Comparison of ENCODE assay signal across 8 cellular contexts in genomic region chr1:231338270-231339128, GRCh38. TPM values are rescaled to one million over a fixed set of nuclear protein-coding genes. Genes with fewer than 3 reads are reported as not detected.
DNase-seq lines count a peak whose midpoint lies in the region; ATAC-seq and TF ChIP-seq lines count a peak whose summit lies in the region.

Gene SPRTN (plus strand): TSS chr1:231338293. CDS start chr1:231338384, 91 bp downstream.

- H3K4me3 ChIP-seq in HUES64 (ENCODE audit: low read length), result peak within 1 kb of the TSS; percentile 87

- BruUV-seq in Calu3 (replicated peaks; lab: Mats Ljungman, UMichigan), result TSS peak; percentile 81

- intact Hi-C loops in Calu3 (cut with micrococcal nuclease; ENCODE audit: unreplicated experiment), result loop anchor here (5.0 kb wide), 1 partner anchor 471 kb away; the partner anchor contains the start of gene C1orf198
- intact Hi-C loops in left ventricle myocardium superior (cut with micrococcal nuclease), result no loop called here

- H3K9me3 Mint-ChIP-seq in Calu3 (ENCODE audit: low read depth, unreplicated experiment), result no peaks in the 10 kb centered on the region
- H3K9me3 Mint-ChIP-seq in activated naive CD4-positive, alpha-beta T cell treated with anti-CD3 and anti-CD28 coated beads, Interleukin-2, amount 50 U/mL, for 72 hours, result no peaks in the 10 kb centered on the region

- H3K27ac ChIP-seq in HUES64 (ENCODE audit: low read depth, low read length), result peak within 1 kb of the TSS; percentile 97

- peak within 1 kb of the TSS; percentile 100 for H3K4me3 Mint-ChIP-seq in Calu3 (ENCODE audit: low read depth, unreplicated experiment)

- WGBS in HUES64, result 4% methylated on average over 43 of the region's 43 CpGs

- H3K27me3 Mint-ChIP-seq in Calu3 (ENCODE audit: unreplicated experiment), result no peaks in the 10 kb centered on the region

- H3K36me3 ChIP-seq in HUES64 (ENCODE audit: insufficient read depth, low read length), result peaks cover 24% of the 10 kb centered on the region

- H3K9me3 ChIP-seq in HUES64 (ENCODE audit: insufficient read depth, low read depth, low read length), result no peaks in the 10 kb centered on the region

- H3K4me1 Mint-ChIP-seq in Calu3 (ENCODE audit: low read depth, unreplicated experiment), result peaks cover 40% of the 10 kb centered on the region

- CTCF ChIA-PET in Calu3 (lab: Charles Lee), result interaction anchor here (0.9 to 2.0 kb wide), 7 partner anchors 23 to 470 kb away, joined by 3 to 8 read pairs (median 3); partner anchors contain the start of gene C1orf198

- peak in 1 of 2 donors; percentile 86 for ATAC-seq in activated naive CD4-positive, alpha-beta T cell treated with anti-CD3 and anti-CD28 coated beads, Interleukin-2, amount 50 U/mL, for 72 hours
- ATAC-seq in left ventricle myocardium superior, result peak; percentile 80

- H3K4me1 ChIP-seq in HUES64 (ENCODE audit: insufficient read depth, low read length), result peaks cover 26% of the 10 kb centered on the region

- no peak for TF ChIP-seq CTCF in Calu3 (IDR thresholded peaks at IDR 0.05; ENCODE audit: unreplicated experiment)
- no peak for TF ChIP-seq CTCF in GM20000 (IDR thresholded peaks at IDR 0.05; ENCODE audit: extremely low read depth, missing control alignments)

- H3K27me3 ChIP-seq in HUES64 (ENCODE audit: insufficient read depth, low read length), result no peaks in the 10 kb centered on the region

- peak within 1 kb of the TSS; percentile 87 for H3K9ac ChIP-seq in HUES64 (ENCODE audit: low read depth, low read length)

- peak within 1 kb of the TSS; percentile 99 for H3K27ac Mint-ChIP-seq in Calu3 (ENCODE audit: unreplicated experiment)
- peak within 1 kb of the TSS; percentile 96 to 100 for H3K27ac Mint-ChIP-seq in activated naive CD4-positive, alpha-beta T cell treated with anti-CD3 and anti-CD28 coated beads, Interleukin-2, amount 50 U/mL, for 72 hours

- DNase-seq in Calu3 (no peak), GM20000 (ENCODE audit: low spot score) (peak; percentile 27), left ventricle myocardium superior (no peak), renal cortical epithelial cell (ENCODE audit: low read depth) (no peak), UCSD-AML1 (lab: John Stamatoyannopoulos, UW; ENCODE audit: unreplicated experiment) (no peak), NCI-H2029 treated with DMSO at 0.1 percent for 48 hours (lab: John Stamatoyannopoulos, UW) (no peak)
- no peak for DNase-seq in activated naive CD4-positive, alpha-beta T cell treated with anti-CD3 and anti-CD28 coated beads, Interleukin-2, amount 50 U/mL, for 72 hours (ENCODE audit: low spot score in 2 of 2)

- peaks cover 70% of the 10 kb centered on the region for H3K36me3 Mint-ChIP-seq in Calu3 (ENCODE audit: insufficient read depth, unreplicated experiment)
- H3K36me3 Mint-ChIP-seq in activated naive CD4-positive, alpha-beta T cell treated with anti-CD3 and anti-CD28 coated beads, Interleukin-2, amount 50 U/mL, for 72 hours, result peaks cover 38 to 49% of the 10 kb centered on the region in 2 donors

RNA-seq across cellular contexts. Expression of gene SPRTN, which starts in this region (rescaled TPM):
- total RNA-seq in Calu3 (2022), result 17.4 and 19.7 TPM in 2 replicates
- polyA plus RNA-seq in HUES64 (2013, experiment 1 of 2), result 7.4 TPM
- 10.5 TPM for polyA plus RNA-seq in HUES64 (2013, experiment 2 of 2)
- 10 to 100 TPM in 1 of 2 donors, 1 to 10 TPM in 1; 7.4 to 13.5 TPM for total RNA-seq in activated naive CD4-positive, alpha-beta T cell treated with anti-CD3 and anti-CD28 coated beads, Interleukin-2, amount 50 U/mL, for 72 hours
- 6.6 TPM for total RNA-seq in left ventricle myocardium superior
- 14.1 and 20.4 TPM in 2 replicates for total RNA-seq in renal cortical epithelial cell
